1 cellular context compared by ENCODE assay signal in genomic region chr17:13353590-13353989, GRCh38.
A peak's percentile ranks its signal among the peaks of the same experiment; 100 is the strongest.
TF ChIP-seq lines count a peak whose summit lies in the region.

No MANE protein-coding gene starts in this region.

TF ChIP-seq in SK-N-SH treated with all-trans-retinoic acid at 6 μM for 48 hours, 23 proteins besides CTCF, POLR2A, EP300 and RAD21 (continued from another document):
- no peak; the same call in 1 of the 2 replicates for TF ChIP-seq POU6F1 (CRISPR knock-in tag; IDR thresholded peaks at IDR 0.05; ENCODE audit: borderline replicate concordance, low read depth)
- TF ChIP-seq RARB (CRISPR knock-in tag; IDR thresholded peaks at IDR 0.05) = no peak
- peak; percentile 77; the same call in 1 of the 2 replicates for TF ChIP-seq PATZ1 (CRISPR knock-in tag; IDR thresholded peaks at IDR 0.05; ENCODE audit: borderline replicate concordance)
- no peak for TF ChIP-seq ZFP30 (CRISPR knock-in tag; IDR thresholded peaks at IDR 0.05)
- TF ChIP-seq OSR1 (CRISPR knock-in tag; IDR thresholded peaks at IDR 0.05) = no peak
- TF ChIP-seq TCF4 (CRISPR knock-in tag; IDR thresholded peaks at IDR 0.05; ENCODE audit: borderline replicate concordance) = no peak; the same call in 1 of the 2 replicates
- TF ChIP-seq CSDC2 (CRISPR knock-in tag; IDR thresholded peaks at IDR 0.05) = 0 out of 2 replicates have a peak, but pooled peaks have one; percentile 70
- no peak for TF ChIP-seq ZNF70 (CRISPR knock-in tag; IDR thresholded peaks at IDR 0.05)
- peak; percentile 51; the same call in 1 of the 2 replicates for TF ChIP-seq TOX (CRISPR knock-in tag; IDR thresholded peaks at IDR 0.05; ENCODE audit: borderline replicate concordance)
- no peak for TF ChIP-seq SNAI2 (CRISPR knock-in tag; IDR thresholded peaks at IDR 0.05)
- no peak for TF ChIP-seq CREB5 (CRISPR knock-in tag; IDR thresholded peaks at IDR 0.05; ENCODE audit: low read depth)
- peak; percentile 45; the same call in 1 of the 2 replicates for TF ChIP-seq ZC3H10 (CRISPR knock-in tag; IDR thresholded peaks at IDR 0.05)
